Comparison of ENCODE assay signal across 9 cellular contexts in genomic region chr9:121199921-121200320, GRCh38. TPM values are rescaled to one million over a fixed set of nuclear protein-coding genes. Genes with fewer than 3 reads are reported as not detected.
DNase-seq lines count a peak whose midpoint lies in the region; FAIRE-seq and TF ChIP-seq lines count a peak whose summit lies in the region.
"Had no signal": no experiment of that assay in that cellular context is flagged by ENCODE, and none has a peak within 500 bp of the region (broad histone marks: within the 10 kb centered on the region; RNA-seq: fewer than 3 reads in every experiment).

No MANE protein-coding gene starts in this region.

- H2BK120ac ChIP-seq in H1 (replicated peaks; ENCODE audit: low read depth, low read length), result no peak overlapping the region
- no peak overlapping the region for H2BK120ac ChIP-seq in trophoblast cell (ENCODE audit: insufficient read depth, low read length, poor library complexity)

- H3K14ac ChIP-seq in H1 (ENCODE audit: insufficient read length) (no peak overlapping the region), trophoblast cell (ENCODE audit: low read length) (no peak overlapping the region)

- H3K9ac ChIP-seq in OCI-LY3 (ENCODE audit: low read length), result peak overlapping the region; percentile 80
- H3K9ac ChIP-seq in H1 (replicated peaks in 1 of 4; ENCODE audit: extremely low read depth in 1 of 4, low read depth in 3 of 4, low read length in 3 of 4), result no peak overlapping the region
- H3K9ac ChIP-seq in trophoblast cell (ENCODE audit: low read length), result no peak overlapping the region

- peaks cover 5% of the 10 kb centered on the region; the same call in 1 of the 2 replicates for H3K79me1 ChIP-seq in H1 (ENCODE audit: low read depth, low read length)
- H3K79me1 ChIP-seq in trophoblast cell (ENCODE audit: low read length), result peaks cover 14% of the 10 kb centered on the region

- H3K18ac ChIP-seq in H1 (ENCODE audit: extremely low read depth, low read length) (no peak overlapping the region), trophoblast cell (ENCODE audit: low read length) (no peak overlapping the region)

- no peak overlapping the region for H4K91ac ChIP-seq in H1 (replicated peaks; ENCODE audit: insufficient read length, low read length)
- no peak overlapping the region for H4K91ac ChIP-seq in trophoblast cell (ENCODE audit: low read depth, low read length)

- peak overlapping the region; percentile 95 for H3K4me2 ChIP-seq in OCI-LY3 (ENCODE audit: low read length)
- peak overlapping the region; percentile 87 to 94; a peak in 3 of 4 replicates for H3K4me2 ChIP-seq in H1 (ENCODE audit: insufficient read depth in 1 of 2, low read depth in 2 of 2, low read length in 2 of 2)
- peak overlapping the region; percentile 50 for H3K4me2 ChIP-seq in trophoblast cell (ENCODE audit: low read length)

- H3K4me1 ChIP-seq in OCI-LY3 (ENCODE audit: low read length) (peaks cover 50% of the 10 kb centered on the region), H1 (replicated peaks in 1 of 4; ENCODE audit: control insufficient read depth in 3 of 4, insufficient read depth in 4 of 4, low read length in 3 of 4) (peaks cover 0 to 3% (median 2%) of the 10 kb centered on the region in 4 experiments; a peak in 4 of 7 replicates), trophoblast cell (ENCODE audit: control insufficient read depth in 1 of 2, insufficient read depth in 2 of 2, low read length in 2 of 2) (peaks cover 4 to 6% of the 10 kb centered on the region in 2 experiments)

- POLR2A ChIA-PET in H1 (lab: Charles Lee; ENCODE audit: partially characterized antibody), result interaction anchor here (0.5 kb wide), 1 partner anchor 21 kb away, joined by 4 read pairs; no protein-coding TSS in a partner anchor

- no peak overlapping the region for H4K12ac ChIP-seq in trophoblast cell (ENCODE audit: low read depth, low read length)

- H3K36me3 ChIP-seq in OCI-LY3 (replicated peaks; ENCODE audit: low read depth, low read length), result peaks cover 3% of the 10 kb centered on the region
- no peaks in the 10 kb centered on the region for H3K36me3 ChIP-seq in H1 (ENCODE audit: control insufficient read depth in 2 of 4, insufficient read depth in 4 of 4, low read length in 3 of 4)
- H3K36me3 ChIP-seq in trophoblast cell (ENCODE audit: control insufficient read depth in 1 of 2, insufficient read depth in 2 of 2, low read length in 2 of 2), result no peaks in the 10 kb centered on the region

- no peak for FAIRE-seq in H1 (lab: Jason Lieb, UNC)
- FAIRE-seq: urothelium cell line had no signal

- H3K4me3 ChIP-seq in OCI-LY3 (ENCODE audit: low read length), result peak overlapping the region; percentile 90
- peak overlapping the region in 2 of 4 experiments; percentile 60 to 94; a peak in 2 of 8 replicates for H3K4me3 ChIP-seq in H1 (ENCODE audit: extremely low read depth in 1 of 4, insufficient read depth in 2 of 4, low read depth in 3 of 4, low read length in 4 of 4)
- H3K4me3 ChIP-seq in trophoblast cell (ENCODE audit: low read depth, low read length), result no peak overlapping the region

- H2BK5ac ChIP-seq in H1 (ENCODE audit: low read depth, low read length) (no peak overlapping the region), trophoblast cell (ENCODE audit: low read depth, low read length, poor library complexity) (no peak overlapping the region)

- no peak for TF ChIP-seq POLR2A in H1 (IDR thresholded peaks at IDR 0.05; ENCODE audit: control extremely low read depth in 1 of 2, low read depth in 2 of 2, low read length in 2 of 2)

- no peak overlapping the region for H3K23ac ChIP-seq in H1 (ENCODE audit: insufficient read length)
- H3K23ac ChIP-seq in trophoblast cell (ENCODE audit: low read length), result no peak overlapping the region

- H2BK15ac ChIP-seq in H1 (ENCODE audit: low read length), result no peak overlapping the region

- H3K9me3 ChIP-seq in OCI-LY3 (ENCODE audit: insufficient read depth, low read length), result no peaks in the 10 kb centered on the region
- no peaks in the 10 kb centered on the region for H3K9me3 ChIP-seq in H1 (ENCODE audit: insufficient read depth in 2 of 2, low read depth in 1 of 2, low read length in 1 of 2)
- peaks cover 1% of the 10 kb centered on the region for H3K9me3 ChIP-seq in trophoblast cell (ENCODE audit: insufficient read depth, low read depth, low read length)

- TF ChIP-seq RAD21 in H1 (IDR thresholded peaks at IDR 0.05 in 1 of 2, conservative IDR thresholded peaks at IDR 0.05 in 1 of 2; ENCODE audit: low read depth in 2 of 2, low read length in 2 of 2), result no peak

- H3K27ac ChIP-seq in OCI-LY3 (ENCODE audit: low read length) (no peak overlapping the region), H1 (ENCODE audit: low read depth, low read length) (no peak overlapping the region), trophoblast cell (ENCODE audit: low read depth, low read length) (no peak overlapping the region)

- CTCF ChIA-PET in H1 (lab: Charles Lee; ENCODE audit: partially characterized antibody), result interaction anchor here (0.6 to 2.5 kb wide), 4 partner anchors 11 to 192 kb away, joined by 3 to 8 read pairs (median 3); no protein-coding TSS in a partner anchor

- peak; percentile 32 for DNase-seq in EL
- DNase-seq in H1 (ENCODE audit: low read depth in 1 of 2, low spot score in 2 of 2), result no peak
- peak in 1 of 2 donors; percentile 31 for DNase-seq in trophoblast cell
- no peak for DNase-seq in T1000 (lab: John Stamatoyannopoulos, UW)
- DNase-seq in AG08396 (ENCODE audit: low spot score), result no peak
- DNase-seq in activated CD8-positive, alpha-beta memory T cell treated with anti-CD3 and anti-CD28 coated beads, Interleukin-2, amount 50 U/mL, for 4 hours, result no peak
- DNase-seq in NCI-H510A (lab: John Stamatoyannopoulos, UW), result no peak

- no peak overlapping the region for H2AFZ ChIP-seq in OCI-LY3 (ENCODE audit: low read depth, low read length)
- H2AFZ ChIP-seq in H1 (ENCODE audit: low read length), result no peak overlapping the region
- H2AFZ ChIP-seq in trophoblast cell (ENCODE audit: insufficient read depth, low read length, poor library complexity), result no peak overlapping the region

- TF ChIP-seq EP300 in H1 (IDR thresholded peaks at IDR 0.05; ENCODE audit: borderline replicate concordance in 1 of 2, low read depth in 2 of 2, low read length in 2 of 2), result no peak

- H2BK20ac ChIP-seq in H1 (ENCODE audit: low read length), result no peak overlapping the region

- H3K79me2 ChIP-seq in OCI-LY3 (ENCODE audit: low read length), result peaks cover 72% of the 10 kb centered on the region
- peaks cover 12 to 61% of the 10 kb centered on the region in 2 experiments; a peak in 3 of 4 replicates for H3K79me2 ChIP-seq in H1 (ENCODE audit: control insufficient read depth in 1 of 2, insufficient read depth in 2 of 2, low read length in 2 of 2)
- peaks cover 19% of the 10 kb centered on the region for H3K79me2 ChIP-seq in trophoblast cell (ENCODE audit: control insufficient read depth, insufficient read depth, low read length, poor library complexity)

- WGBS in H1 (ENCODE audit: extremely low coverage in 1 of 2, insufficient coverage in 1 of 2, insufficient read length in 1 of 2, insufficient replicate concordance in 2 of 2, low coverage in 1 of 2, low lambda C conversion rate in 2 of 2, missing lambda C conversion rate in 1 of 2), 2 experiments, result 79% methylated on average over 2 of the region's 2 CpGs; no CpG with 5 or more reads in 1 of the 2 experiments
- no CpG with 5 or more reads among the region's 2 CpGs for WGBS in trophoblast cell (ENCODE audit: extremely low coverage, insufficient coverage, insufficient read length)

- no peak overlapping the region for H2BK12ac ChIP-seq in H1 (ENCODE audit: low read depth, low read length)
- no peak overlapping the region for H2BK12ac ChIP-seq in trophoblast cell (ENCODE audit: low read length)

- H4K20me1 ChIP-seq in OCI-LY3 (ENCODE audit: insufficient read depth, low read length), result peaks cover 61% of the 10 kb centered on the region
- H4K20me1 ChIP-seq in H1 (replicated peaks in 1 of 2; ENCODE audit: control insufficient read depth in 1 of 2, insufficient read depth in 2 of 2, low read length in 2 of 2), result peaks cover 3 to 6% of the 10 kb centered on the region in 2 experiments

- H4K8ac ChIP-seq in H1 (ENCODE audit: extremely low read depth, insufficient read depth, low read length) (no peak overlapping the region), trophoblast cell (ENCODE audit: low read depth, low read length) (no peak overlapping the region)

- TF ChIP-seq CTCF in OCI-LY3 (IDR thresholded peaks at IDR 0.05; ENCODE audit: low read depth, low read length), result no peak
- TF ChIP-seq CTCF in H1 (IDR thresholded peaks at IDR 0.05; ENCODE audit: control extremely low read depth in 1 of 3, insufficient read depth in 1 of 3, low read depth in 1 of 3, low read length in 3 of 3), result no peak

- H2AK5ac ChIP-seq in H1 (ENCODE audit: low read depth, low read length), result no peak overlapping the region
- H2AK5ac ChIP-seq in trophoblast cell (ENCODE audit: low read length), result no peak overlapping the region

- H3K27me3 ChIP-seq in OCI-LY3 (ENCODE audit: low read depth, low read length) (no peaks in the 10 kb centered on the region), H1 (replicated peaks in 1 of 4; ENCODE audit: control insufficient read depth in 3 of 4, extremely low read depth in 1 of 4, insufficient read depth in 3 of 4, low read length in 3 of 4) (no peaks in the 10 kb centered on the region; a peak in 1 of 7 replicates), trophoblast cell (ENCODE audit: insufficient read depth, low read length) (no peaks in the 10 kb centered on the region)

- H3K56ac ChIP-seq in H1 (replicated peaks; ENCODE audit: insufficient read length, low read depth, low read length), result no peak overlapping the region

- no peak overlapping the region for H3K4ac ChIP-seq in H1 (replicated peaks; ENCODE audit: insufficient read length, low read depth, low read length)
- H3K4ac ChIP-seq in trophoblast cell (ENCODE audit: low read depth, low read length), result peak overlapping the region; percentile 43

- H3K23me2 ChIP-seq in H1 (ENCODE audit: low read depth, low read length), result peaks cover 8% of the 10 kb centered on the region

- no peak overlapping the region for H4K5ac ChIP-seq in H1 (ENCODE audit: insufficient read length, low read depth, low read length)

TF ChIP-seq in H1, 55 proteins besides CTCF, POLR2A, EP300 and RAD21 (continues in another document):
- TF ChIP-seq NANOG (IDR thresholded peaks at IDR 0.05; ENCODE audit: insufficient read depth, low read depth, low read length, poor library complexity, severe bottlenecking) (no peak), CBX5 (IDR thresholded peaks at IDR 0.05; ENCODE audit: low read depth, low read length) (no peak), SIN3A (conservative IDR thresholded peaks at IDR 0.05 in 1 of 2, IDR thresholded peaks at IDR 0.05 in 1 of 2; ENCODE audit: low read depth in 1 of 2, low read length in 2 of 2) (no peak)

RNA-seq across cellular contexts. Expression of gene RAB14, which starts 1.7 kb away (rescaled TPM):
- total RNA-seq in H1 (2021; fragmentation: NEBNext Ultra II Directional; extraction: Animal tissue kit (Norgen Biotek cat#: 25700)), result 41.6 and 44.8 TPM in 2 replicates
- polyA plus RNA-seq in H1 (2011; rRNA removed), result 6.0 and 9.1 TPM in 2 replicates
- polyA plus RNA-seq in H1 (2011; cell fraction: cytosol; rRNA removed), result 11.0 TPM
- 3.4 TPM for polyA plus RNA-seq in H1 (2011; cell fraction: nucleus; rRNA removed)
- 14.6 to 24.2 TPM (median 17.6 TPM) in 4 replicates for polyA plus RNA-seq in H1 (2012, experiment 1 of 2)
- 7.2 TPM for polyA plus RNA-seq in H1 (2012, experiment 2 of 2)
- polyA plus RNA-seq in H1 (2013, experiment 1 of 2), result 19.1 TPM
- 19.2 TPM for polyA plus RNA-seq in H1 (2013, experiment 2 of 2)
- polyA minus RNA-seq in H1 (2011; rRNA and poly(A)+ RNA removed), result 8.3 and 8.6 TPM in 2 replicates
- 9.4 TPM for polyA minus RNA-seq in H1 (2011; cell fraction: cytosol; rRNA and poly(A)+ RNA removed)
- polyA minus RNA-seq in H1 (2011; cell fraction: nucleus; rRNA and poly(A)+ RNA removed), result 9.8 TPM
- polyA plus RNA-seq in trophoblast cell (2013), result 40.0 and 40.9 TPM in 2 replicates
